8 cellular contexts compared by ENCODE assay signal in genomic region chr3:187130346-187131066, GRCh38. TPM values are rescaled to one million over a fixed set of nuclear protein-coding genes. Genes with fewer than 3 reads are reported as not detected.
DNase-seq lines count a peak whose midpoint lies in the region; ATAC-seq, FAIRE-seq and TF ChIP-seq lines count a peak whose summit lies in the region.

No MANE protein-coding gene starts in this region.

- intact Hi-C loops in CD4-positive, alpha-beta T cell (cut with DNase I, micrococcal nuclease): loop anchor here (1.0 to 10.0 kb wide), 4 partner anchors 9 to 1546 kb away; partner anchors contain the start of genes RPL39L (in 1 of the 2) and SENP2 (in 1 of the 2)

- peaks cover 27% of the 10 kb centered on the region for H3K4me1 Mint-ChIP-seq in CD4-positive, alpha-beta T cell (ENCODE audit: low read depth)

- peak overlapping the region; percentile 7 for H2AFZ ChIP-seq in keratinocyte (ENCODE audit: control insufficient read depth, low read length)

- FAIRE-seq in keratinocyte (lab: Jason Lieb, UNC) (peak; percentile 80), urothelium cell line (lab: Jason Lieb, UNC) (no peak)

- CTCF ChIA-PET in CD4-positive, alpha-beta T cell (lab: Charles Lee): interaction anchor here (1.3 to 3.3 kb wide), 2 partner anchors 9 to 20 kb away, joined by 4 to 29 read pairs; partner anchors contain the start of gene RPL39L

- H3K9me3 Mint-ChIP-seq in CD4-positive, alpha-beta T cell: peaks cover 7% of the 10 kb centered on the region
- peaks cover 3 to 27% of the 10 kb centered on the region in 2 donors for H3K9me3 Mint-ChIP-seq in activated naive CD4-positive, alpha-beta T cell treated with anti-CD3 and anti-CD28 coated beads, Interleukin-2, amount 50 U/mL, for 72 hours

- peaks cover 7% of the 10 kb centered on the region for H3K36me3 Mint-ChIP-seq in CD4-positive, alpha-beta T cell (ENCODE audit: low read depth)
- peaks cover 22 to 58% of the 10 kb centered on the region in 2 donors for H3K36me3 Mint-ChIP-seq in activated naive CD4-positive, alpha-beta T cell treated with anti-CD3 and anti-CD28 coated beads, Interleukin-2, amount 50 U/mL, for 72 hours

- peaks cover 12% of the 10 kb centered on the region for H3K4me1 ChIP-seq in keratinocyte (ENCODE audit: control insufficient read depth, extremely low read depth, insufficient read depth, low read length)

- dilution Hi-C loops in keratinocyte (cut with MboI; ENCODE audit: extremely low pct_ligation_motif_present, low sequenced_read_pairs): no loop called here

- TF ChIP-seq CTCF in CD4-positive, alpha-beta T cell (IDR thresholded peaks at IDR 0.05): no peak
- TF ChIP-seq CTCF in keratinocyte (optimal IDR thresholded peaks at IDR 0.05 in 1 of 3, IDR thresholded peaks at IDR 0.05 in 1 of 3, conservative IDR thresholded peaks at IDR 0.05 in 1 of 3; ENCODE audit: extremely low read depth in 1 of 3, insufficient read depth in 2 of 3, low read length in 3 of 3) (no peak), WERI-Rb-1 (IDR thresholded peaks at IDR 0.05; ENCODE audit: low read depth, low read length) (no peak)

- peak overlapping the region; percentile 93 for H3K27ac Mint-ChIP-seq in CD4-positive, alpha-beta T cell
- peak overlapping the region; percentile 72 to 96 for H3K27ac Mint-ChIP-seq in activated naive CD4-positive, alpha-beta T cell treated with anti-CD3 and anti-CD28 coated beads, Interleukin-2, amount 50 U/mL, for 72 hours

- ATAC-seq in CD4-positive, alpha-beta T cell (ENCODE audit: poor library complexity): peak; percentile 96
- ATAC-seq in GM21528 (IDR thresholded peaks at IDR 0.05; ENCODE audit: low FRiP score, unreplicated experiment): peak; percentile 65
- peak; percentile 95 to 97 for ATAC-seq in activated naive CD4-positive, alpha-beta T cell treated with anti-CD3 and anti-CD28 coated beads, Interleukin-2, amount 50 U/mL, for 72 hours

- H3K4me2 ChIP-seq in keratinocyte (ENCODE audit: control insufficient read depth, extremely low read depth, insufficient read depth, low read depth, low read length): peak overlapping the region; percentile 72

- no peak overlapping the region for H3K9ac ChIP-seq in keratinocyte (ENCODE audit: control insufficient read depth, extremely low read depth, insufficient read depth, low read length)

- no peaks in the 10 kb centered on the region for H3K27me3 ChIP-seq in CD4-positive, alpha-beta T cell (ENCODE audit: control insufficient read depth, insufficient read depth, low read length)
- H3K27me3 ChIP-seq in keratinocyte (ENCODE audit: control insufficient read depth, extremely low read depth, insufficient read depth, low read length) (no peaks in the 10 kb centered on the region), WERI-Rb-1 (ENCODE audit: insufficient read depth, low read depth, severe bottlenecking) (no peaks in the 10 kb centered on the region)

- POLR2A ChIA-PET in CD4-positive, alpha-beta T cell (lab: Charles Lee): interaction anchor here (0.8 to 4.0 kb wide), 5 partner anchors 9 to 347 kb away, joined by 3 to 50 read pairs (median 8); partner anchors contain the start of genes EIF4A2 and RPL39L

- H3K79me2 ChIP-seq in keratinocyte (ENCODE audit: control insufficient read depth, insufficient read depth, low read length): peaks cover 4% of the 10 kb centered on the region

- peak overlapping the region; percentile 46 for H3K4me3 Mint-ChIP-seq in CD4-positive, alpha-beta T cell

- H3K9me1 ChIP-seq in keratinocyte (ENCODE audit: control insufficient read depth, extremely low read depth, insufficient read depth, low read length): no peaks in the 10 kb centered on the region

- H3K4me3 ChIP-seq in keratinocyte (ENCODE audit: control insufficient read depth in 2 of 3, extremely low read depth in 1 of 3, insufficient read depth in 2 of 3, low read depth in 1 of 3, low read length in 3 of 3): peak overlapping the region in 2 of 3 experiments; percentile 18 to 30
- H3K4me3 ChIP-seq in WERI-Rb-1 (ENCODE audit: low read depth, low read length): no peak overlapping the region

- DNase-seq in CD4-positive, alpha-beta T cell: peak in 5 of 10 experiments; percentile 10 to 24 (median 20)
- peak; percentile 87 for DNase-seq in M059J (ENCODE audit: low read depth)
- DNase-seq in activated naive CD4-positive, alpha-beta T cell treated with anti-CD3 and anti-CD28 coated beads, Interleukin-2, amount 50 U/mL, for 72 hours (ENCODE audit: low spot score in 2 of 2): peak; percentile 9 to 61
- no peak for DNase-seq in keratinocyte (ENCODE audit: low read depth, low spot score)
- DNase-seq in urothelium cell line (ENCODE audit: low spot score): peak; percentile 9
- DNase-seq in WERI-Rb-1: no peak
- no peak for DNase-seq in NCI-H2081 (lab: John Stamatoyannopoulos, UW)

- no peaks in the 10 kb centered on the region for H3K9me3 ChIP-seq in CD4-positive, alpha-beta T cell (ENCODE audit: control insufficient read depth, low read length)
- no peaks in the 10 kb centered on the region for H3K9me3 ChIP-seq in keratinocyte (ENCODE audit: control insufficient read depth, low read depth, low read length)
- H3K9me3 ChIP-seq in WERI-Rb-1 (ENCODE audit: severe bottlenecking): no peaks in the 10 kb centered on the region

- no peaks in the 10 kb centered on the region for H4K20me1 ChIP-seq in keratinocyte (ENCODE audit: control insufficient read depth, extremely low read depth, insufficient read depth, low read length)

- H3K27me3 Mint-ChIP-seq in CD4-positive, alpha-beta T cell: no peaks in the 10 kb centered on the region

- H3K27ac ChIP-seq in CD4-positive, alpha-beta T cell (ENCODE audit: low read depth, low read length): peak overlapping the region; percentile 82
- peak overlapping the region; percentile 50 for H3K27ac ChIP-seq in keratinocyte (ENCODE audit: control insufficient read depth, insufficient read depth, low read length)
- no peak overlapping the region for H3K27ac ChIP-seq in WERI-Rb-1

- H3K36me3 ChIP-seq in keratinocyte (ENCODE audit: control insufficient read depth in 2 of 2, extremely low read depth in 1 of 2, insufficient read depth in 2 of 2, low read length in 2 of 2) (peaks cover 0 to 5% of the 10 kb centered on the region in 2 experiments), WERI-Rb-1 (no peaks in the 10 kb centered on the region)

RNA-seq across cellular contexts. Expression of gene RPL39L, which starts 8.8 kb away (rescaled TPM):
- total RNA-seq in CD4-positive, alpha-beta T cell: 1 to 10 TPM; 1.1 to 1.7 TPM
- total RNA-seq in M059J (2014; rRNA removed; shearing (Covaris generic)): 41.1 and 44.1 TPM in 2 replicates
- 10 to 100 TPM; 15.5 to 19.3 TPM for total RNA-seq in activated naive CD4-positive, alpha-beta T cell treated with anti-CD3 and anti-CD28 coated beads, Interleukin-2, amount 50 U/mL, for 72 hours
- 10.3 to 20.0 TPM (median 10.9 TPM) in 3 replicates for polyA plus RNA-seq in keratinocyte
- polyA plus RNA-seq in keratinocyte (2011; ENCODE audit: low read depth): 4.3 TPM
- 6.0 and 7.1 TPM in 2 replicates for polyA plus RNA-seq in keratinocyte (2011; cell fraction: cytosol; rRNA removed)
- polyA plus RNA-seq in keratinocyte (2011; cell fraction: nucleus; rRNA removed): 1.5 and 2.3 TPM in 2 replicates
- 11.2 and 26.7 TPM in 2 replicates for polyA plus RNA-seq in keratinocyte (2012; ENCODE audit: low replicate concordance)
- polyA minus RNA-seq in keratinocyte: 0.96 to 1.6 TPM (median 1.0 TPM) in 3 replicates
- 10.4 TPM for polyA minus RNA-seq in keratinocyte (2011; cell fraction: cytosol; rRNA and poly(A)+ RNA removed)
- polyA minus RNA-seq in keratinocyte (2011; cell fraction: nucleus; rRNA and poly(A)+ RNA removed): 1.2 and 1.7 TPM in 2 replicates

Comparison
In these comparisons a context has a peak if more than half of its experiments do, and no peak if none do; other contexts are left out.
1. DNase-seq: peak in M059J (single experiment), activated naive CD4-positive, alpha-beta T cell treated with anti-CD3 and anti-CD28 coated beads, Interleukin-2, amount 50 U/mL, for 72 hours (2 of 2) and urothelium cell line (single experiment); none in keratinocyte (single experiment), WERI-Rb-1 (single experiment) and NCI-H2081 (0 of 2).
2. RNA of gene RPL39L, which starts 8.8 kb away (total RNA-seq): 41.1 to 44.1 TPM in M059J and 15.5 to 19.3 TPM in activated naive CD4-positive, alpha-beta T cell treated with anti-CD3 and anti-CD28 coated beads, Interleukin-2, amount 50 U/mL, for 72 hours; 1.1 to 1.7 TPM in CD4-positive, alpha-beta T cell; every median in the first group is over 4 times any median in the second.
3. Peak in every context shown above with its lines, with median percentiles within 50 percentile points of each other: ATAC-seq.